In the genomic region with DNA sequence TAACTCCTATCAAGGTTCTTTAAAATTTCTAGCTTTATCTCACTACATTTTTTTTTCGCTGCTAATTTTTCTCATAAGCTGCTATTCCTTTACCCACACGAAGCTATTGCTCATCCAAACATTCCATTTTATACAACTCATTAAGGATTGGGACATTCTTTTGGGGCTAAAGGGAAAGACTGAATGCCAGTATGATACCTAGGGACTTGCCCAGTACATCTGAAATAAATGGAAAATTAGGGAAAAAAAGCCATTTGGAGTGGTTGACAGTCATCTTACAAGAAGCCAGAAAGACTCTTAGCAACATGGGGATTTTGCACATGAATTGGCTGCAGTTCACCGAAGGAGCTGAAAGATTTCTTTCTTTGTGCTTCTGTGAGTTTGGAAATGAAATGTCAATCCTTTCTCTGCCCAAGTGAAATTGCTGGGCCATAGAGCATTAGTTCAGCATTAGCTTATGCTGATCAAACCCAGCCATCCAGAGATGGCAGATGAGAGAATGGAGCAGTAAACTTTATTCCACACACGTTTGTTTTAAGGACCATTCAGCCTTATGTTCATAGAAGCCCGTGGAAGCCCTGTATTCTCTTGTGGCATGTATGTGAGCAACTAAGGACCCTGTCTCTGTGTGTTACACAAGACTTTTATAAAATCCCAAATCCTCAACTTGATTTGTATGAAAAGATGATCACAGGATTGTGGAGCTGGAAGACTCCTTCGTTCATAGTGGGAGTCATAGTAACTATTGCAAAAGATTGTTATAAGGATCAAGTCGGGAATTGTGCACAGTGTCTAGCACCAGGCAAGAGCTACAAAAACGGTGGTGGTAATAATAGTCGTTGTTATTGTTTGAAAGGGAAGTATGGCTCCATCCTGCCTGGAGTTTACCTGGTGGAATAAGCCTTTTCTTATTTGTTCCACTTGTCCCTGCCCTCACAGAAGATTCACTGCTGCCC, we compare ENCODE assay signal across 14 cellular contexts. TPM values are rescaled to one million over a fixed set of nuclear protein-coding genes. Genes with fewer than 3 reads are reported as not detected.
DNase-seq lines count a peak whose midpoint lies in the region; FAIRE-seq and TF ChIP-seq lines count a peak whose summit lies in the region.
"Had no signal": no experiment of that assay in that cellular context is flagged by ENCODE, and none has a peak within 500 bp of the region (broad histone marks: within the 10 kb centered on the region; RNA-seq: fewer than 3 reads in every experiment).

No MANE protein-coding gene starts in this region.

- peak; percentile 13 for FAIRE-seq in HTR-8/SVneo (lab: Jason Lieb, UNC)
- FAIRE-seq in small intestine (lab: Jason Lieb, UNC) = no peak

- H3K27me3 ChIP-seq in small intestine (ENCODE audit: control insufficient read depth in 2 of 2, insufficient read depth in 2 of 2, low read length in 2 of 2) (no peaks in the 10 kb centered on the region), dorsolateral prefrontal cortex (no peaks in the 10 kb centered on the region)
- H3K27me3 ChIP-seq: BLaER1 treated with 17β-estradiol and CSF1 and Interleukin-3, amounts not matched to agents 10 nM and 100 nM had no signal

- in situ Hi-C loops in ACHN (cut with HindIII; ENCODE audit: low pct_ligation_motif_present, low pct_unique_long_range_greater_than_20kb, low sequenced_read_pairs) = no loop called here

- no peaks in the 10 kb centered on the region for H3K36me3 ChIP-seq in small intestine (ENCODE audit: control insufficient read depth in 2 of 2, insufficient read depth in 2 of 2, low read length in 2 of 2)

- DNase-seq in ACHN (peak; percentile 86), HTR-8/SVneo (ENCODE audit: insufficient read length, low spot score) (peak; percentile 38), midbrain (lab: John Stamatoyannopoulos, UW) (peak; percentile 11), small intestine (no peak), dorsolateral prefrontal cortex (no peak), SHP77 (lab: John Stamatoyannopoulos, UW) (no peak), DMS 273 (lab: John Stamatoyannopoulos, UW; ENCODE audit: unreplicated experiment) (no peak)
- DNase-seq: natural killer cell; NCI-H1436; NK-92 treated with Interleukin-12 subunit alpha and Interleukin-12 subunit beta, amount 100 ng/mL, for 24 hours; stimulated activated CD4-positive, alpha-beta T cell treated with anti-CD3 and anti-CD28 coated beads, Interleukin-2, amount 100 ng/mL, for 48 hours; T1000 had no signal

- no peaks in the 10 kb centered on the region for H3K9me3 ChIP-seq in small intestine (ENCODE audit: control insufficient read depth, low read depth)

- H3K27ac ChIP-seq in cingulate gyrus (ENCODE audit: low read depth, low read length) (peak overlapping the region; percentile 40), small intestine (ENCODE audit: low read depth in 1 of 2, low read length in 1 of 2) (no peak overlapping the region), dorsolateral prefrontal cortex (peak overlapping the region in 1 of 59 donors; percentile 12)
- H3K27ac ChIP-seq: BLaER1 treated with 17β-estradiol and CSF1 and Interleukin-3, amounts not matched to agents 10 nM and 100 nM had no signal

- WGBS in small intestine, 3 donors = 87 to 93% (median 92%) methylated on average over 9 of the region's 9 CpGs

- intact Hi-C loops in dorsolateral prefrontal cortex (cut with DNase I) = no loop called here

- no peaks in the 10 kb centered on the region for H3K4me1 ChIP-seq in small intestine (ENCODE audit: control insufficient read depth in 2 of 2, insufficient read depth in 1 of 2, low read depth in 1 of 2, low read length in 1 of 2)

- no peak for TF ChIP-seq CTCF in dorsolateral prefrontal cortex (IDR thresholded peaks at IDR 0.05 in 54 of 56, conservative IDR thresholded peaks at IDR 0.05 in 2 of 56; ENCODE audit: low read depth in 1 of 56, partially characterized antibody in 56 of 56)

- H3K4me3 ChIP-seq in small intestine (ENCODE audit: low read depth in 1 of 2, low read length in 2 of 2) (no peak overlapping the region), dorsolateral prefrontal cortex (no peak overlapping the region)
- H3K4me3 ChIP-seq: BLaER1 treated with 17β-estradiol and CSF1 and Interleukin-3, amounts not matched to agents 10 nM and 100 nM had no signal

RNA-seq across cellular contexts. Expression of a gene that starts 43.1 kb away (rescaled TPM):
- 10 to 100 TPM in 1 of 3 donors, 1 to 10 TPM in 2; 2.2 to 10.0 (median 4.1) TPM for polyA plus RNA-seq in small intestine
- total RNA-seq in dorsolateral prefrontal cortex = 1,000 to 10,000 TPM in 11 of 120 experiments, 100 to 1,000 TPM in 109; 338 to 1,341 (median 633) TPM

Comparison
In these comparisons a context has a peak if more than half of its experiments do, and no peak if none do; other contexts are left out.
1. DNase-seq: peak in ACHN (single experiment), HTR-8/SVneo (single experiment) and midbrain (single experiment); none in small intestine (single experiment), dorsolateral prefrontal cortex (0 of 10), SHP77 (0 of 2) and DMS 273 (single experiment).